8 cellular contexts compared by ENCODE assay signal in genomic region chr1:27915082-27915575, GRCh38. TPM values are rescaled to one million over a fixed set of nuclear protein-coding genes. Genes with fewer than 3 reads are reported as not detected.
DNase-seq lines count a peak whose midpoint lies in the region; ATAC-seq, FAIRE-seq and TF ChIP-seq lines count a peak whose summit lies in the region.

No MANE protein-coding gene starts in this region.

- H3K4me3 ChIP-seq in keratinocyte (ENCODE audit: control insufficient read depth in 2 of 3, extremely low read depth in 1 of 3, insufficient read depth in 2 of 3, low read depth in 1 of 3, low read length in 3 of 3) (peak overlapping the region in 1 of 3 experiments; percentile 40), suprapubic skin (peak overlapping the region; percentile 90)

- peaks cover 3 to 5% of the 10 kb centered on the region in 2 experiments for H3K36me3 ChIP-seq in keratinocyte (ENCODE audit: control insufficient read depth in 2 of 2, extremely low read depth in 1 of 2, insufficient read depth in 2 of 2, low read length in 2 of 2)
- peaks cover 7% of the 10 kb centered on the region for H3K36me3 ChIP-seq in suprapubic skin

- peak overlapping the region; percentile 84 for H3K4me2 ChIP-seq in keratinocyte (ENCODE audit: control insufficient read depth, extremely low read depth, insufficient read depth, low read depth, low read length)

- no peak for TF ChIP-seq POLR2A in suprapubic skin (IDR thresholded peaks at IDR 0.05)
- TF ChIP-seq POLR2A in GM12891 (IDR thresholded peaks at IDR 0.05; ENCODE audit: low read depth, low read length), result no peak

- H3K9me1 ChIP-seq in keratinocyte (ENCODE audit: control insufficient read depth, extremely low read depth, insufficient read depth, low read length), result no peaks in the 10 kb centered on the region

- H3K9me3 ChIP-seq in keratinocyte (ENCODE audit: control insufficient read depth, low read depth, low read length), result no peaks in the 10 kb centered on the region
- H3K9me3 ChIP-seq in suprapubic skin, result no peaks in the 10 kb centered on the region

- dilution Hi-C loops in keratinocyte (cut with MboI; ENCODE audit: extremely low pct_ligation_motif_present, low sequenced_read_pairs), result no loop called here

- peak overlapping the region; percentile 99 for H3K27ac Mint-ChIP-seq in T-helper 1 cell treated with Interleukin-12 subunit alpha and Interleukin-12 subunit beta and Interleukin-4 antibody, amounts not matched to agents 30 μg/mL and 1 μg/mL, for 36 hours
- H3K27ac Mint-ChIP-seq in activated CD4-positive, alpha-beta memory T cell treated with anti-CD3 and anti-CD28 coated beads, Interleukin-2, amount 10 ng/mL, durations not matched to agents 7 days and 5 days, result peak overlapping the region; percentile 97

- no peak for ATAC-seq in GM18511 (IDR thresholded peaks at IDR 0.05; ENCODE audit: unreplicated experiment)

- CTCF ChIA-PET in activated CD4-positive, alpha-beta memory T cell treated with anti-CD3 and anti-CD28 coated beads, Interleukin-2, amount 10 ng/mL, durations not matched to agents 7 days and 5 days (lab: Charles Lee), result no interaction called here

- H4K20me1 ChIP-seq in keratinocyte (ENCODE audit: control insufficient read depth, extremely low read depth, insufficient read depth, low read length), result no peaks in the 10 kb centered on the region

- 68% methylated on average over 7 of the region's 7 CpGs for WGBS in suprapubic skin

- peak overlapping the region; percentile 99 for H3K4me3 Mint-ChIP-seq in T-helper 1 cell treated with Interleukin-12 subunit alpha and Interleukin-12 subunit beta and Interleukin-4 antibody, amounts not matched to agents 30 μg/mL and 1 μg/mL, for 36 hours
- peak overlapping the region; percentile 97 for H3K4me3 Mint-ChIP-seq in activated CD4-positive, alpha-beta memory T cell treated with anti-CD3 and anti-CD28 coated beads, Interleukin-2, amount 10 ng/mL, durations not matched to agents 7 days and 5 days

- H3K27ac ChIP-seq in keratinocyte (ENCODE audit: control insufficient read depth, insufficient read depth, low read length) (no peak overlapping the region), suprapubic skin (peak overlapping the region; percentile 8)

- no peaks in the 10 kb centered on the region for H3K27me3 ChIP-seq in keratinocyte (ENCODE audit: control insufficient read depth, extremely low read depth, insufficient read depth, low read length)
- no peaks in the 10 kb centered on the region for H3K27me3 ChIP-seq in suprapubic skin

- peaks cover 20% of the 10 kb centered on the region for H3K27me3 Mint-ChIP-seq in T-helper 1 cell treated with Interleukin-12 subunit alpha and Interleukin-12 subunit beta and Interleukin-4 antibody, amounts not matched to agents 30 μg/mL and 1 μg/mL, for 36 hours (ENCODE audit: low read depth)
- H3K27me3 Mint-ChIP-seq in activated CD4-positive, alpha-beta memory T cell treated with anti-CD3 and anti-CD28 coated beads, Interleukin-2, amount 10 ng/mL, durations not matched to agents 7 days and 5 days, result peaks cover 17% of the 10 kb centered on the region

- no peak overlapping the region for H3K9ac ChIP-seq in keratinocyte (ENCODE audit: control insufficient read depth, extremely low read depth, insufficient read depth, low read length)

- in situ Hi-C loops in GM13977 (cut with MboI; ENCODE audit: low pct_unique_long_range_greater_than_20kb, low sequenced_read_pairs, unreplicated experiment), result no loop called here

- TF ChIP-seq CTCF in keratinocyte (optimal IDR thresholded peaks at IDR 0.05 in 1 of 3, IDR thresholded peaks at IDR 0.05 in 1 of 3, conservative IDR thresholded peaks at IDR 0.05 in 1 of 3; ENCODE audit: extremely low read depth in 1 of 3, insufficient read depth in 2 of 3, low read length in 3 of 3), result no peak
- TF ChIP-seq CTCF in suprapubic skin (IDR thresholded peaks at IDR 0.05), result no peak
- TF ChIP-seq CTCF in GM13977 (IDR thresholded peaks at IDR 0.05; ENCODE audit: extremely low read depth, insufficient read depth, missing control alignments), result no peak

- H3K4me1 ChIP-seq in keratinocyte (ENCODE audit: control insufficient read depth, extremely low read depth, insufficient read depth, low read length) (peaks cover 16% of the 10 kb centered on the region), suprapubic skin (peaks cover 6% of the 10 kb centered on the region)

- peaks cover 5% of the 10 kb centered on the region for H3K9me3 Mint-ChIP-seq in T-helper 1 cell treated with Interleukin-12 subunit alpha and Interleukin-12 subunit beta and Interleukin-4 antibody, amounts not matched to agents 30 μg/mL and 1 μg/mL, for 36 hours
- H3K9me3 Mint-ChIP-seq in activated CD4-positive, alpha-beta memory T cell treated with anti-CD3 and anti-CD28 coated beads, Interleukin-2, amount 10 ng/mL, durations not matched to agents 7 days and 5 days, result peaks cover 3% of the 10 kb centered on the region

- peaks cover 14% of the 10 kb centered on the region for H3K4me1 Mint-ChIP-seq in T-helper 1 cell treated with Interleukin-12 subunit alpha and Interleukin-12 subunit beta and Interleukin-4 antibody, amounts not matched to agents 30 μg/mL and 1 μg/mL, for 36 hours (ENCODE audit: low read depth)
- peaks cover 31% of the 10 kb centered on the region for H3K4me1 Mint-ChIP-seq in activated CD4-positive, alpha-beta memory T cell treated with anti-CD3 and anti-CD28 coated beads, Interleukin-2, amount 10 ng/mL, durations not matched to agents 7 days and 5 days

- TF ChIP-seq EP300 in suprapubic skin (IDR thresholded peaks at IDR 0.05), result no peak

- no peak for DNase-seq in T-helper 1 cell
- no peak for DNase-seq in activated CD4-positive, alpha-beta memory T cell treated with anti-CD3 and anti-CD28 coated beads, Interleukin-2, amount 10 ng/mL, durations not matched to agents 7 days and 5 days
- DNase-seq in keratinocyte (ENCODE audit: low read depth, low spot score), result no peak
- no peak for DNase-seq in suprapubic skin (ENCODE audit: low spot score in 2 of 2)
- DNase-seq in GM12891 (ENCODE audit: insufficient read length, low spot score), result no peak
- no peak for DNase-seq in GM13977 (ENCODE audit: low spot score)

- POLR2A ChIA-PET in activated CD4-positive, alpha-beta memory T cell treated with anti-CD3 and anti-CD28 coated beads, Interleukin-2, amount 10 ng/mL, durations not matched to agents 7 days and 5 days (lab: Charles Lee), result interaction anchor here (1.1 kb wide), 1 partner anchor 17 kb away, joined by 3 read pairs; no protein-coding TSS in a partner anchor

- H3K79me2 ChIP-seq in keratinocyte (ENCODE audit: control insufficient read depth, insufficient read depth, low read length), result peaks cover 7% of the 10 kb centered on the region

- FAIRE-seq in keratinocyte (lab: Jason Lieb, UNC) (no peak), GM12891 (lab: Jason Lieb, UNC) (no peak)

- peaks cover 11% of the 10 kb centered on the region for H3K36me3 Mint-ChIP-seq in T-helper 1 cell treated with Interleukin-12 subunit alpha and Interleukin-12 subunit beta and Interleukin-4 antibody, amounts not matched to agents 30 μg/mL and 1 μg/mL, for 36 hours (ENCODE audit: low read depth)
- H3K36me3 Mint-ChIP-seq in activated CD4-positive, alpha-beta memory T cell treated with anti-CD3 and anti-CD28 coated beads, Interleukin-2, amount 10 ng/mL, durations not matched to agents 7 days and 5 days (ENCODE audit: low read depth), result peaks cover 31% of the 10 kb centered on the region

- peak overlapping the region; percentile 91 for H2AFZ ChIP-seq in keratinocyte (ENCODE audit: control insufficient read depth, low read length)

RNA-seq across cellular contexts. Expression of gene RPA2, which starts 0.8 kb away (rescaled TPM):
- 10 to 100 TPM; 76.7 to 78.8 TPM for total RNA-seq in activated CD4-positive, alpha-beta memory T cell treated with anti-CD3 and anti-CD28 coated beads, Interleukin-2, amount 10 ng/mL, durations not matched to agents 7 days and 5 days
- polyA plus RNA-seq in keratinocyte, result 24.5 to 35.4 TPM (median 30.1 TPM) in 3 replicates
- 14.7 TPM for polyA plus RNA-seq in keratinocyte (2011; ENCODE audit: low read depth)
- polyA plus RNA-seq in keratinocyte (2011; cell fraction: cytosol; rRNA removed), result 18.3 and 28.2 TPM in 2 replicates
- polyA plus RNA-seq in keratinocyte (2011; cell fraction: nucleus; rRNA removed), result 15.9 and 19.4 TPM in 2 replicates
- 19.9 and 22.1 TPM in 2 replicates for polyA plus RNA-seq in keratinocyte (2012; ENCODE audit: low replicate concordance)
- polyA minus RNA-seq in keratinocyte, result 9.4 to 11.7 TPM (median 10.8 TPM) in 3 replicates
- polyA minus RNA-seq in keratinocyte (2011; cell fraction: cytosol; rRNA and poly(A)+ RNA removed), result 13.2 TPM
- polyA minus RNA-seq in keratinocyte (2011; cell fraction: nucleus; rRNA and poly(A)+ RNA removed), result 5.4 and 10.9 TPM in 2 replicates
- total RNA-seq in suprapubic skin, result 10 to 100 TPM; 18.9 to 42.1 (median 22.2) TPM
- 71.9 TPM for polyA plus RNA-seq in GM12891 (2012; ENCODE audit: low read depth, missing spikeins)

RNA-seq across cellular contexts. Expression of gene SMPDL3B, which starts 19.7 kb away (rescaled TPM):
- total RNA-seq in activated CD4-positive, alpha-beta memory T cell treated with anti-CD3 and anti-CD28 coated beads, Interleukin-2, amount 10 ng/mL, durations not matched to agents 7 days and 5 days, result under 1 TPM; 0.76 to 0.93 TPM
- 0.51 to 1.3 TPM (median 0.61 TPM) in 3 replicates for polyA plus RNA-seq in keratinocyte
- 0.31 TPM for polyA plus RNA-seq in keratinocyte (2011; ENCODE audit: low read depth)
- 0.81 and 0.97 TPM in 2 replicates for polyA plus RNA-seq in keratinocyte (2011; cell fraction: cytosol; rRNA removed)
- 1.9 and 2.0 TPM in 2 replicates for polyA plus RNA-seq in keratinocyte (2011; cell fraction: nucleus; rRNA removed)
- polyA plus RNA-seq in keratinocyte (2012; ENCODE audit: low replicate concordance), result 0.63 and 0.65 TPM in 2 replicates
- polyA minus RNA-seq in keratinocyte, result 0.67 to 1.5 TPM (median 0.82 TPM) in 3 replicates
- polyA minus RNA-seq in keratinocyte (2011; cell fraction: cytosol; rRNA and poly(A)+ RNA removed), result not detected
- polyA minus RNA-seq in keratinocyte (2011; cell fraction: nucleus; rRNA and poly(A)+ RNA removed), result 1.4 TPM in 2 replicates
- 1 to 10 TPM in 3 of 4 donors, under 1 TPM in 1; 0.48 to 3.2 (median 1.7) TPM for total RNA-seq in suprapubic skin
- 0.50 TPM for polyA plus RNA-seq in GM12891 (2012; ENCODE audit: low read depth, missing spikeins)

RNA-seq across cellular contexts. Expression of gene THEMIS2, which starts 42.8 kb away (rescaled TPM):
- 10 to 100 TPM; 58.9 to 60.1 TPM for total RNA-seq in activated CD4-positive, alpha-beta memory T cell treated with anti-CD3 and anti-CD28 coated beads, Interleukin-2, amount 10 ng/mL, durations not matched to agents 7 days and 5 days
- polyA plus RNA-seq in keratinocyte, result 1.3 to 3.5 TPM (median 1.6 TPM) in 3 replicates
- 0.64 TPM for polyA plus RNA-seq in keratinocyte (2011; ENCODE audit: low read depth)
- 2.0 TPM in 2 replicates for polyA plus RNA-seq in keratinocyte (2011; cell fraction: cytosol; rRNA removed)
- polyA plus RNA-seq in keratinocyte (2011; cell fraction: nucleus; rRNA removed), result 2.1 and 2.3 TPM in 2 replicates
- polyA plus RNA-seq in keratinocyte (2012; ENCODE audit: low replicate concordance), result 1.6 and 2.2 TPM in 2 replicates
- polyA minus RNA-seq in keratinocyte, result 0.83 to 10.4 TPM (median 4.0 TPM) in 3 replicates
- polyA minus RNA-seq in keratinocyte (2011; cell fraction: cytosol; rRNA and poly(A)+ RNA removed), result 3.1 TPM
- 1.5 and 2.2 TPM in 2 replicates for polyA minus RNA-seq in keratinocyte (2011; cell fraction: nucleus; rRNA and poly(A)+ RNA removed)
- 10 to 100 TPM in 1 of 4 donors, 1 to 10 TPM in 3; 5.6 to 12.0 (median 7.9) TPM for total RNA-seq in suprapubic skin
- 38.9 TPM for polyA plus RNA-seq in GM12891 (2012; ENCODE audit: low read depth, missing spikeins)

RNA-seq across cellular contexts. Expression of gene XKR8, which starts 44.6 kb away (rescaled TPM):
- total RNA-seq in activated CD4-positive, alpha-beta memory T cell treated with anti-CD3 and anti-CD28 coated beads, Interleukin-2, amount 10 ng/mL, durations not matched to agents 7 days and 5 days, result 1 to 10 TPM; 7.9 to 10.0 TPM
- 2.5 to 3.9 TPM (median 3.2 TPM) in 3 replicates for polyA plus RNA-seq in keratinocyte
- 1.1 TPM for polyA plus RNA-seq in keratinocyte (2011; ENCODE audit: low read depth)
- polyA plus RNA-seq in keratinocyte (2011; cell fraction: cytosol; rRNA removed), result 2.2 and 2.6 TPM in 2 replicates
- 3.0 and 3.4 TPM in 2 replicates for polyA plus RNA-seq in keratinocyte (2011; cell fraction: nucleus; rRNA removed)
- polyA plus RNA-seq in keratinocyte (2012; ENCODE audit: low replicate concordance), result 2.4 and 3.1 TPM in 2 replicates
- polyA minus RNA-seq in keratinocyte, result 2.1 to 3.7 TPM (median 2.1 TPM) in 3 replicates
- polyA minus RNA-seq in keratinocyte (2011; cell fraction: cytosol; rRNA and poly(A)+ RNA removed), result 3.5 TPM
- polyA minus RNA-seq in keratinocyte (2011; cell fraction: nucleus; rRNA and poly(A)+ RNA removed), result 2.1 TPM in 2 replicates
- 1 to 10 TPM; 6.1 to 7.7 (median 6.3) TPM for total RNA-seq in suprapubic skin
- polyA plus RNA-seq in GM12891 (2012; ENCODE audit: low read depth, missing spikeins), result 3.6 TPM

Comparison
In these comparisons a context has a peak if more than half of its experiments do, and no peak if none do; other contexts are left out.
1. RNA of gene THEMIS2, which starts 42.8 kb away (total RNA-seq): 58.9 to 60.1 TPM in activated CD4-positive, alpha-beta memory T cell treated with anti-CD3 and anti-CD28 coated beads, Interleukin-2, amount 10 ng/mL, durations not matched to agents 7 days and 5 days; 5.6 to 12.0 TPM in suprapubic skin; every median in the first group is over 4 times any median in the second.